1 cellular context compared by ENCODE assay signal in the genomic region with DNA sequence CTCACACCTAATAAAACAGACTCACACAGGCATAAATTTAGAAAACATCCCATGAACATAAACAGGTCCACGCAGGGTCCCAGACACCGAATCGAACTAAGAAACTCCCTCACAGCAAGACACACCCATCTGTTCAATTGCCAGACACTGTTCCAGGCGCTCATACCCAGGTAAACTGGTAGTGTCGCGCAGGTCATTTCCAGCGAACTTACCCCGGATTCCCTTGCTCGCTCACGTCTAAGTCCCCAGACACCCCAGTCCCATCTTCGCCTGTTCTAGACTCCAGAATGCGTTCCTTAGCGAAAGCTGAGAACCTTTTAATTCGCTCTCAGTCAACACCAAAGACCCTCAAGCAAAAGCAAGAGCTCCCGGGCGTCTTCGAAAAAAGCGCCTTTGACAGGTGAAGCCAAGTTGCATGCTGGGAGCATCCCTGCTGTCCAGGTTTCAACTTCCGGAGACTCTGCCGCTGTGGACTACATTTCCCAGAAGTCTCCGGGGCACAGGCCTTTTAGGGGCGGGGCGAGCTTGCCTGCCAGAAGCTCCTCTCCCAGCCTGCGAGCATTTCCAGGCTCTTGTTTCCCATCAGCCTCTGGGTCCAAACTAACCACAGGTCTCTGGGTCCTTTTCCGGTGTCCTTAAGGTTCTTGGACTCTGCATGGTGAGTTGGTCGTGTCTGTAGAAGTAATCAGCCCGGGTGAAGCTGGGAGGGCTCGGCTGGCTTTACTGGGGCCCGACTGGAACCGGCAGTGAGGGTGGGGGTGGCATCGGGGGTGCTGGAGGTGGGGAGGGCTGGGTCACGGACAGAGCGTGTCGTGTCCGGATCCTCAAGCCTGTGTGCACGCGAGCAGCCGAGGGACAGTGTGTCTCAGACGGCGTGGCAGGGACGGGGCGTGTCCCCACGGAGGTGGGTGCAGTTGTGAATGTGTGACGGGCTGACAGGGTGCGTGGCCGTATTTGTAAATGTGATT.
TF ChIP-seq lines count a peak whose summit lies in the region.

A gene (plus strand): TSS at position 535 of the 968 bp plus-strand sequence. CDS start 6,184 bp downstream, outside the sequence.

TF ChIP-seq in SK-N-SH, 30 proteins besides CTCF, POLR2A, EP300 and RAD21 (continued from another document):
- TF ChIP-seq TAF1 (IDR thresholded peaks at IDR 0.05; ENCODE audit: borderline replicate concordance, low read depth, low read length) (peak; percentile 59; the same call in 1 of the 2 replicates), POLR2AphosphoS5 (IDR thresholded peaks at IDR 0.05; ENCODE audit: low read depth, low read length) (peak; percentile 88), GABPA (IDR thresholded peaks at IDR 0.05; ENCODE audit: low read depth) (peak; percentile 78), SIN3A (IDR thresholded peaks at IDR 0.05; ENCODE audit: borderline replicate concordance, low read depth, low read length) (0 out of 2 replicates have a peak, but pooled peaks have one; percentile 14), FOXJ3 (CRISPR knock-in tag; IDR thresholded peaks at IDR 0.05) (0 out of 2 replicates have a peak, but pooled peaks have one; percentile 35), ELF1 (IDR thresholded peaks at IDR 0.05) (peak; percentile 90)
- TF ChIP-seq, protein P1, sequence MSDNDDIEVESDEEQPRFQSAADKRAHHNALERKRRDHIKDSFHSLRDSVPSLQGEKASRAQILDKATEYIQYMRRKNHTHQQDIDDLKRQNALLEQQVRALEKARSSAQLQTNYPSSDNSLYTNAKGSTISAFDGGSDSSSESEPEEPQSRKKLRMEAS (IDR thresholded peaks at IDR 0.05; ENCODE audit: low read depth): peak; percentile 42; the same call in 1 of the 2 replicates
- TF ChIP-seq, protein P2, sequence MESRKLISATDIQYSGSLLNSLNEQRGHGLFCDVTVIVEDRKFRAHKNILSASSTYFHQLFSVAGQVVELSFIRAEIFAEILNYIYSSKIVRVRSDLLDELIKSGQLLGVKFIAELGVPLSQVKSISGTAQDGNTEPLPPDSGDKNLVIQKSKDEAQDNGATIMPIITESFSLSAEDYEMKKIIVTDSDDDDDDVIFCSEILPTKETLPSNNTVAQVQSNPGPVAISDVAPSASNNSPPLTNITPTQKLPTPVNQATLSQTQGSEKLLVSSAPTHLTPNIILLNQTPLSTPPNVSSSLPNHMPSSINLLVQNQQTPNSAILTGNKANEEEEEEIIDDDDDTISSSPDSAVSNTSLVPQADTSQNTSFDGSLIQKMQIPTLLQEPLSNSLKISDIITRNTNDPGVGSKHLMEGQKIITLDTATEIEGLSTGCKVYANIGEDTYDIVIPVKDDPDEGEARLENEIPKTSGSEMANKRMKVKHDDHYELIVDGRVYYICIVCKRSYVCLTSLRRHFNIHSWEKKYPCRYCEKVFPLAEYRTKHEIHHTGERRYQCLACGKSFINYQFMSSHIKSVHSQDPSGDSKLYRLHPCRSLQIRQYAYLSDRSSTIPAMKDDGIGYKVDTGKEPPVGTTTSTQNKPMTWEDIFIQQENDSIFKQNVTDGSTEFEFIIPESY (IDR thresholded peaks at IDR 0.05; ENCODE audit: borderline replicate concordance, low read depth): no peak
- TF ChIP-seq, protein P3, sequence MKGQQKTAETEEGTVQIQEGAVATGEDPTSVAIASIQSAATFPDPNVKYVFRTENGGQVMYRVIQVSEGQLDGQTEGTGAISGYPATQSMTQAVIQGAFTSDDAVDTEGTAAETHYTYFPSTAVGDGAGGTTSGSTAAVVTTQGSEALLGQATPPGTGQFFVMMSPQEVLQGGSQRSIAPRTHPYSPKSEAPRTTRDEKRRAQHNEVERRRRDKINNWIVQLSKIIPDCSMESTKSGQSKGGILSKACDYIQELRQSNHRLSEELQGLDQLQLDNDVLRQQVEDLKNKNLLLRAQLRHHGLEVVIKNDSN (IDR thresholded peaks at IDR 0.05; ENCODE audit: borderline replicate concordance, low read depth): no peak; the same call in 1 of the 2 replicates
- TF ChIP-seq, protein P4, sequence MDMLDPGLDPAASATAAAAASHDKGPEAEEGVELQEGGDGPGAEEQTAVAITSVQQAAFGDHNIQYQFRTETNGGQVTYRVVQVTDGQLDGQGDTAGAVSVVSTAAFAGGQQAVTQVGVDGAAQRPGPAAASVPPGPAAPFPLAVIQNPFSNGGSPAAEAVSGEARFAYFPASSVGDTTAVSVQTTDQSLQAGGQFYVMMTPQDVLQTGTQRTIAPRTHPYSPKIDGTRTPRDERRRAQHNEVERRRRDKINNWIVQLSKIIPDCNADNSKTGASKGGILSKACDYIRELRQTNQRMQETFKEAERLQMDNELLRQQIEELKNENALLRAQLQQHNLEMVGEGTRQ (IDR thresholded peaks at IDR 0.05; ENCODE audit: borderline replicate concordance, low read depth, low read length): no peak
